22 cellular contexts compared by ENCODE assay signal in the genomic region with DNA sequence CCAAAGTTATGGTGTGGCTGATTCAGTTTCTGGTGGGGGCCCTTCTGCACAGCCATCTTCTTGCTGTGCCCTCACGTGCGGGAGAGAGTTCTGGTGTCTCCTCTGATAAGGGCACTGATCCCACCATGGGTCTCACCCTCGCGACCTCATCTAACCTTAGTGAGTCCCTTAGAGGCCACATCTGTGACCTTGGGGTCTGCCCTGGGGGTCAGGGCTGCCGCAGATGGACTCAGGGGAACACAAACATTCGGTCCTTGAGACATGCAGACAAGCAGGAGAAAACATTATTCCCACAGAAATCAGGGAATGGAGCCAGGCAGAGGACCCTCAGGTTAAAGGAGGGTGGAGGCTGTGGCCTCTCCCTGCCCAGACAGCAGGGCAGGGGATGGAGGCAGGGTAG.
"Had no signal": no experiment of that assay in that cellular context is flagged by ENCODE, and none has a peak within 500 bp of the region (broad histone marks: within the 10 kb centered on the region; RNA-seq: fewer than 3 reads in every experiment).

No MANE protein-coding gene starts in this region.

- H3K9ac ChIP-seq: parathyroid adenoma had no signal

- H3K9me3 ChIP-seq: ascending aorta, left lung, testis, transverse colon had no signal

- H3K4me1 ChIP-seq: ascending aorta, heart left ventricle, left lung, parathyroid adenoma, testis, transverse colon had no signal

- H3K9me3 Mint-ChIP-seq: activated CD4-positive, alpha-beta T cell treated with anti-CD3 and anti-CD28 coated beads, Interleukin-2, amount 10 ng/mL, durations not matched to agents 7 days and 5 days had no signal

- DNase-seq: activated CD4-positive, alpha-beta T cell treated with anti-CD3 and anti-CD28 coated beads for 1 hour; activated CD4-positive, alpha-beta T cell treated with anti-CD3 and anti-CD28 coated beads, Interleukin-2, amount 10 ng/mL, durations not matched to agents 7 days and 5 days; activated gamma-delta T cell; activated naive CD4-positive, alpha-beta T cell treated with anti-CD3 and anti-CD28 coated beads, Interleukin-2, amount 10 ng/mL, durations not matched to agents 7 days and 5 days; activated naive CD8-positive, alpha-beta T cell treated with anti-CD3 and anti-CD28 coated beads, Interleukin-2, amount 10 ng/mL, durations not matched to agents 7 days and 5 days; heart left ventricle; hypothalamus; kidney glomerular epithelial cell; right cardiac atrium; stimulated activated naive CD4-positive, alpha-beta T cell treated with Interleukin-2 at 50 U/mL for 16 hours; T-helper 2 cell; testis; transverse colon had no signal

- H3K27me3 ChIP-seq: ascending aorta, cardiac muscle cell, testis, transverse colon had no signal

- H3K4me3 ChIP-seq: ascending aorta, cardiac muscle cell, heart left ventricle, left lung, lung, testis, transverse colon had no signal

- H3K4me3 Mint-ChIP-seq: activated CD4-positive, alpha-beta memory T cell treated with anti-CD3 and anti-CD28 coated beads, Interleukin-2, amount 10 ng/mL, durations not matched to agents 7 days and 5 days; activated CD4-positive, alpha-beta T cell treated with anti-CD3 and anti-CD28 coated beads, Interleukin-2, amount 10 ng/mL, durations not matched to agents 7 days and 5 days; activated naive CD4-positive, alpha-beta T cell treated with anti-CD3 and anti-CD28 coated beads, Interleukin-2, amount 10 ng/mL, durations not matched to agents 7 days and 5 days; activated naive CD8-positive, alpha-beta T cell treated with anti-CD3 and anti-CD28 coated beads, Interleukin-2, amount 10 ng/mL, durations not matched to agents 7 days and 5 days; brain; nephron; WTC11 had no signal

- H3K36me3 Mint-ChIP-seq: activated naive CD4-positive, alpha-beta T cell treated with anti-CD3 and anti-CD28 coated beads, Interleukin-2, amount 10 ng/mL, durations not matched to agents 7 days and 5 days; activated naive CD8-positive, alpha-beta T cell treated with anti-CD3 and anti-CD28 coated beads, Interleukin-2, amount 10 ng/mL, durations not matched to agents 7 days and 5 days; brain had no signal

- H3K36me3 ChIP-seq: ascending aorta, cardiac muscle cell, heart left ventricle, left lung, transverse colon had no signal

- ATAC-seq: heart left ventricle, left lung, WTC11 had no signal

- H3K79me2 ChIP-seq: parathyroid adenoma had no signal

- H2AFZ ChIP-seq: parathyroid adenoma had no signal

- H3K27ac ChIP-seq: ascending aorta, cardiac muscle cell, heart left ventricle, left lung, parathyroid adenoma, testis, transverse colon had no signal

- H3K27ac Mint-ChIP-seq: activated CD4-positive, alpha-beta memory T cell treated with anti-CD3 and anti-CD28 coated beads, Interleukin-2, amount 10 ng/mL, durations not matched to agents 7 days and 5 days; activated CD4-positive, alpha-beta T cell treated with anti-CD3 and anti-CD28 coated beads, Interleukin-2, amount 10 ng/mL, durations not matched to agents 7 days and 5 days; activated naive CD4-positive, alpha-beta T cell treated with anti-CD3 and anti-CD28 coated beads, Interleukin-2, amount 10 ng/mL, durations not matched to agents 7 days and 5 days; activated naive CD8-positive, alpha-beta T cell treated with anti-CD3 and anti-CD28 coated beads, Interleukin-2, amount 10 ng/mL, durations not matched to agents 7 days and 5 days; nephron; WTC11 had no signal

- H3K4me1 Mint-ChIP-seq: activated CD4-positive, alpha-beta memory T cell treated with anti-CD3 and anti-CD28 coated beads, Interleukin-2, amount 10 ng/mL, durations not matched to agents 7 days and 5 days; activated CD4-positive, alpha-beta T cell treated with anti-CD3 and anti-CD28 coated beads, Interleukin-2, amount 10 ng/mL, durations not matched to agents 7 days and 5 days; activated naive CD4-positive, alpha-beta T cell treated with anti-CD3 and anti-CD28 coated beads, Interleukin-2, amount 10 ng/mL, durations not matched to agents 7 days and 5 days; activated naive CD8-positive, alpha-beta T cell treated with anti-CD3 and anti-CD28 coated beads, Interleukin-2, amount 10 ng/mL, durations not matched to agents 7 days and 5 days; nephron had no signal
